Comparison of ENCODE assay signal across 17 cellular contexts in genomic region chr15:84649706-84650105, GRCh38. TPM values are rescaled to one million over a fixed set of nuclear protein-coding genes. Genes with fewer than 3 reads are reported as not detected.
DNase-seq lines count a peak whose midpoint lies in the region; ATAC-seq and TF ChIP-seq lines count a peak whose summit lies in the region.
"Had no signal": no experiment of that assay in that cellular context is flagged by ENCODE, and none has a peak within 500 bp of the region (broad histone marks: within the 10 kb centered on the region; RNA-seq: fewer than 3 reads in every experiment).

No MANE protein-coding gene starts in this region.

- H3K36me3 ChIP-seq in mammary epithelial cell (ENCODE audit: insufficient read depth, low read length), result peaks cover 35% of the 10 kb centered on the region
- peaks cover 20 to 72% (median 24%) of the 10 kb centered on the region in 3 experiments for H3K36me3 ChIP-seq in naive thymus-derived CD4-positive, alpha-beta T cell (ENCODE audit: control insufficient read depth in 2 of 3, insufficient read depth in 3 of 3, low read length in 3 of 3)

- DNase-seq in MCF 10A (ENCODE audit: unreplicated experiment), result peak; percentile 30
- no peak for DNase-seq in mammary epithelial cell
- peak; percentile 24 for DNase-seq in HT1080 (ENCODE audit: low read depth)
- peak; percentile 43 to 51 for DNase-seq in cardiac fibroblast (ENCODE audit: low read depth in 2 of 2)
- DNase-seq in naive thymus-derived CD4-positive, alpha-beta T cell, result no peak
- DNase-seq in stimulated activated naive CD8-positive, alpha-beta T cell treated with anti-CD3 and anti-CD28 coated beads, Interleukin-15, Interleukin-2, amounts not matched to agents 100 U/mL and 50 U/mL, for 24 hours, result no peak
- DNase-seq: DMS79, GOT3, KBM-7, MG63, NCI-H1092 treated with DMSO at 0.1 percent for 48 hours, NCI-H1694 treated with DMSO at 0.1 percent for 48 hours, NCI-H345, NCI-H526 treated with DMSO at 0.1 percent for 48 hours, OCI-M1 had no signal

- intact Hi-C loops in MCF 10A (cut with micrococcal nuclease) (loop anchor here (5.0 kb wide), 1 partner anchor 47 kb away; the partner anchor contains the start of gene ZSCAN2), mammary epithelial cell (cut with micrococcal nuclease) (no loop called here)
- intact Hi-C loops in naive thymus-derived CD4-positive, alpha-beta T cell (cut with micrococcal nuclease), result no loop called here

- no peak overlapping the region for H3K4me3 Mint-ChIP-seq in MCF 10A (ENCODE audit: unreplicated experiment)
- H3K4me3 Mint-ChIP-seq in naive thymus-derived CD4-positive, alpha-beta T cell, result no peak overlapping the region

- no peak overlapping the region for H3K4me3 ChIP-seq in mammary epithelial cell (replicated peaks in 1 of 3; ENCODE audit: insufficient read depth in 1 of 3, low read depth in 2 of 3, low read length in 3 of 3)
- H3K4me3 ChIP-seq in cardiac fibroblast (replicated peaks in 1 of 2; ENCODE audit: low read depth in 2 of 2, low read length in 2 of 2), result no peak overlapping the region
- H3K4me3 ChIP-seq in naive thymus-derived CD4-positive, alpha-beta T cell (ENCODE audit: low read length), result no peak overlapping the region
- H3K4me3 ChIP-seq: MG63 had no signal

- TF ChIP-seq CTCF in MCF 10A (IDR thresholded peaks at IDR 0.05; ENCODE audit: unreplicated experiment) (no peak), mammary epithelial cell (conservative IDR thresholded peaks at IDR 0.05 in 1 of 2, IDR thresholded peaks at IDR 0.05 in 1 of 2; ENCODE audit: extremely low read depth in 1 of 2, insufficient read depth in 1 of 2, low read depth in 1 of 2, low read length in 2 of 2) (no peak), cardiac fibroblast (IDR thresholded peaks at IDR 0.05; ENCODE audit: low read depth, low read length) (no peak)

- peaks cover 21% of the 10 kb centered on the region for H3K4me1 Mint-ChIP-seq in MCF 10A (ENCODE audit: insufficient read depth, unreplicated experiment)
- peaks cover 15 to 37% (median 34%) of the 10 kb centered on the region in 7 donors for H3K4me1 Mint-ChIP-seq in naive thymus-derived CD4-positive, alpha-beta T cell

- 100% methylated on average over 2 of the region's 2 CpGs for WGBS in mammary epithelial cell (ENCODE audit: low coverage, missing lambda C conversion rate)

- no peak overlapping the region for H3K27ac Mint-ChIP-seq in MCF 10A (ENCODE audit: low read depth, unreplicated experiment)
- peak overlapping the region in 2 of 9 donors; percentile 63 to 71 for H3K27ac Mint-ChIP-seq in naive thymus-derived CD4-positive, alpha-beta T cell

- H4K20me1 ChIP-seq in mammary epithelial cell (ENCODE audit: insufficient read depth, low read length), result no peaks in the 10 kb centered on the region

- H3K4me1 ChIP-seq in mammary epithelial cell (ENCODE audit: insufficient read depth, low read length), result peaks cover 12% of the 10 kb centered on the region
- H3K4me1 ChIP-seq in naive thymus-derived CD4-positive, alpha-beta T cell (ENCODE audit: control insufficient read depth in 2 of 2, insufficient read depth in 2 of 2, low read length in 2 of 2), result peaks cover 18% of the 10 kb centered on the region in 2 donors

- no peaks in the 10 kb centered on the region for H3K9me3 Mint-ChIP-seq in MCF 10A (ENCODE audit: unreplicated experiment)
- H3K9me3 Mint-ChIP-seq in naive thymus-derived CD4-positive, alpha-beta T cell, result no peaks in the 10 kb centered on the region

- ATAC-seq in naive thymus-derived CD4-positive, alpha-beta T cell, result no peak
- ATAC-seq in stimulated activated naive CD8-positive, alpha-beta T cell treated with anti-CD3 and anti-CD28 coated beads, Interleukin-15, Interleukin-2, amounts not matched to agents 100 U/mL and 50 U/mL, for 24 hours, result no peak
- ATAC-seq in HG02938 (IDR thresholded peaks at IDR 0.05; ENCODE audit: unreplicated experiment) (no peak), GM18511 (IDR thresholded peaks at IDR 0.05; ENCODE audit: unreplicated experiment) (no peak)

- peaks cover 40% of the 10 kb centered on the region for H3K79me2 ChIP-seq in mammary epithelial cell (ENCODE audit: insufficient read depth, low read length)

- in situ Hi-C loops in mammary epithelial cell (cut with MboI; ENCODE audit: low sequenced_read_pairs in 2 of 2), result loop anchor here in 1 of 2 donors (10.0 kb wide), 2 partner anchors 95 to 275 kb away; partner anchors contain the start of gene ZNF592

- dilution Hi-C loops in mammary epithelial cell (cut with HindIII; ENCODE audit: low sequenced_read_pairs), result loop anchor here (5.0 kb wide), 1 partner anchor 93 kb away; no protein-coding TSS in a partner anchor

- no peaks in the 10 kb centered on the region for H3K9me3 ChIP-seq in mammary epithelial cell (replicated peaks; ENCODE audit: insufficient read depth, low read length)
- no peaks in the 10 kb centered on the region for H3K9me3 ChIP-seq in naive thymus-derived CD4-positive, alpha-beta T cell (ENCODE audit: control insufficient read depth in 2 of 3, low read length in 3 of 3)
- H3K9me3 ChIP-seq: MG63 had no signal

- no peak overlapping the region for H3K9ac ChIP-seq in mammary epithelial cell (ENCODE audit: insufficient read depth, low read length)

- CTCF ChIA-PET in MCF 10A (lab: Yijun Ruan, JAX), result interaction anchor here (1.3 to 1.5 kb wide), 2 partner anchors 9 to 11 kb away, joined by 6 to 7 read pairs; no protein-coding TSS in a partner anchor
- CTCF ChIA-PET in mammary epithelial cell (lab: Charles Lee; ENCODE audit: low non-redundant PET), result no interaction called here
- CTCF ChIA-PET in naive thymus-derived CD4-positive, alpha-beta T cell (lab: Charles Lee), result no interaction called here

- peaks cover 90% of the 10 kb centered on the region for H3K36me3 Mint-ChIP-seq in MCF 10A (ENCODE audit: insufficient read depth, unreplicated experiment)
- peaks cover 17 to 39% (median 28%) of the 10 kb centered on the region in 5 donors for H3K36me3 Mint-ChIP-seq in naive thymus-derived CD4-positive, alpha-beta T cell

- H2AFZ ChIP-seq in mammary epithelial cell (ENCODE audit: low read depth, low read length), result no peak overlapping the region

- H3K27ac ChIP-seq in mammary epithelial cell (ENCODE audit: insufficient read depth, low read depth, low read length), result no peak overlapping the region
- H3K27ac ChIP-seq in naive thymus-derived CD4-positive, alpha-beta T cell (ENCODE audit: low read depth, low read length), result peak overlapping the region; percentile 37

- no peaks in the 10 kb centered on the region for H3K27me3 ChIP-seq in mammary epithelial cell (ENCODE audit: insufficient read depth, low read length)
- H3K27me3 ChIP-seq in naive thymus-derived CD4-positive, alpha-beta T cell (ENCODE audit: control insufficient read depth in 2 of 2, insufficient read depth in 2 of 2, low read length in 2 of 2), result no peaks in the 10 kb centered on the region
- H3K27me3 ChIP-seq: MG63 had no signal

- no TSS peak for BruUV-seq in MCF 10A (replicated peaks; lab: Mats Ljungman, UMichigan)
- BruUV-seq in mammary epithelial cell (replicated peaks; lab: Mats Ljungman, UMichigan), result no TSS peak

- POLR2A ChIA-PET in MCF 10A (lab: Yijun Ruan, JAX), result interaction anchor here (1.8 to 2.1 kb wide), 2 partner anchors 11 to 67 kb away, joined by 9 to 10 read pairs; partner anchors contain the start of gene SEC11A
- POLR2A ChIA-PET in naive thymus-derived CD4-positive, alpha-beta T cell (lab: Charles Lee), result interaction anchor here (0.6 to 4.0 kb wide), 7 partner anchors 9 to 117 kb away, joined by 3 to 17 read pairs (median 5); no protein-coding TSS in a partner anchor

- H3K27me3 Mint-ChIP-seq in MCF 10A (ENCODE audit: insufficient read depth, unreplicated experiment), result no peaks in the 10 kb centered on the region
- H3K27me3 Mint-ChIP-seq in naive thymus-derived CD4-positive, alpha-beta T cell, result no peaks in the 10 kb centered on the region

- no peak overlapping the region for H3K4me2 ChIP-seq in mammary epithelial cell (ENCODE audit: insufficient read depth, low read depth, low read length)

RNA-seq across cellular contexts. Expression of gene WDR73, which starts 4.4 kb away (rescaled TPM):
- 40.9 and 42.1 TPM in 2 replicates for total RNA-seq in MCF 10A (2022)
- 10 to 100 TPM; 23.0 to 28.1 TPM for total RNA-seq in mammary epithelial cell
- 20.7 TPM for polyA plus RNA-seq in mammary epithelial cell
- polyA minus RNA-seq in mammary epithelial cell, result 13.7 TPM
- 28.5 and 29.1 TPM in 2 replicates for total RNA-seq in HT1080 (2014; rRNA removed; shearing (Covaris generic))
- polyA plus RNA-seq in HT1080 (2015; cell fraction: cytosol; rRNA removed), result 16.0 and 19.4 TPM in 2 replicates
- 73.1 and 79.1 TPM in 2 replicates for polyA plus RNA-seq in HT1080 (2015; cell fraction: nucleus; rRNA removed)
- total RNA-seq in naive thymus-derived CD4-positive, alpha-beta T cell, result 10 to 100 TPM; 26.8 to 47.7 (median 33.1) TPM
- 10 to 100 TPM; 22.0 to 26.1 TPM for polyA plus RNA-seq in naive thymus-derived CD4-positive, alpha-beta T cell

RNA-seq across cellular contexts. Expression of gene NMB, which starts 8.3 kb away (rescaled TPM):
- 5.1 and 7.1 TPM in 2 replicates for total RNA-seq in MCF 10A (2022)
- total RNA-seq in mammary epithelial cell, result 1 to 10 TPM; 1.0 to 3.7 TPM
- polyA plus RNA-seq in mammary epithelial cell, result 4.0 TPM
- not detected for polyA minus RNA-seq in mammary epithelial cell
- total RNA-seq in HT1080 (2014; rRNA removed; shearing (Covaris generic)), result 11.0 and 19.0 TPM in 2 replicates
- 6.6 and 8.6 TPM in 2 replicates for polyA plus RNA-seq in HT1080 (2015; cell fraction: cytosol; rRNA removed)
- 1.6 and 2.2 TPM in 2 replicates for polyA plus RNA-seq in HT1080 (2015; cell fraction: nucleus; rRNA removed)
- 1 to 10 TPM; 1.2 to 3.1 (median 2.9) TPM for total RNA-seq in naive thymus-derived CD4-positive, alpha-beta T cell
- 1 to 10 TPM; 4.2 to 5.2 TPM for polyA plus RNA-seq in naive thymus-derived CD4-positive, alpha-beta T cell

RNA-seq across cellular contexts. Expression of gene ZSCAN2, which starts 48.9 kb away (rescaled TPM):
- total RNA-seq in MCF 10A (2022) (4.2 and 4.3 TPM in 2 replicates), mammary epithelial cell (1 to 10 TPM; 5.0 to 6.3 TPM)
- 4.2 TPM for polyA plus RNA-seq in mammary epithelial cell
- 4.0 TPM for polyA minus RNA-seq in mammary epithelial cell
- 6.8 and 12.7 TPM in 2 replicates for total RNA-seq in HT1080 (2014; rRNA removed; shearing (Covaris generic))
- 10.0 and 13.0 TPM in 2 replicates for polyA plus RNA-seq in HT1080 (2015; cell fraction: cytosol; rRNA removed)
- polyA plus RNA-seq in HT1080 (2015; cell fraction: nucleus; rRNA removed), result 9.3 and 11.1 TPM in 2 replicates
- total RNA-seq in naive thymus-derived CD4-positive, alpha-beta T cell, result 10 to 100 TPM in 2 of 5 experiments, 1 to 10 TPM in 3; 4.8 to 13.0 (median 6.8) TPM
- 10 to 100 TPM in 1 of 2 donors, 1 to 10 TPM in 1; 4.9 to 10.9 TPM for polyA plus RNA-seq in naive thymus-derived CD4-positive, alpha-beta T cell

Comparison
In these comparisons a context has a peak if more than half of its experiments do, and no peak if none do; other contexts are left out.
1. DNase-seq: peak in MCF 10A (single experiment), HT1080 (single experiment) and cardiac fibroblast (2 of 2); none in mammary epithelial cell (single experiment), naive thymus-derived CD4-positive, alpha-beta T cell (0 of 9) and stimulated activated naive CD8-positive, alpha-beta T cell treated with anti-CD3 and anti-CD28 coated beads, Interleukin-15, Interleukin-2, amounts not matched to agents 100 U/mL and 50 U/mL, for 24 hours (single experiment).